Comparison of ENCODE assay signal across 31 cellular contexts in genomic region chr6:95805699-95806098, GRCh38.
DNase-seq lines count a peak whose midpoint lies in the region; ATAC-seq and TF ChIP-seq lines count a peak whose summit lies in the region.
"Had no signal": no experiment of that assay in that cellular context is flagged by ENCODE, and none has a peak within 500 bp of the region (broad histone marks: within the 10 kb centered on the region; RNA-seq: fewer than 3 reads in every experiment).

No MANE protein-coding gene starts in this region.

- no peaks in the 10 kb centered on the region for H3K27me3 Mint-ChIP-seq in T-helper 2 cell treated with Interferon-gamma antibody and Interleukin-4, amounts not matched to agents 5 μg/mL and 100 μg/mL, for 36 hours (ENCODE audit: low read depth)
- H3K27me3 Mint-ChIP-seq: activated CD4-positive, alpha-beta T cell treated with anti-CD3 and anti-CD28 coated beads, Interleukin-2, amount 10 ng/mL, durations not matched to agents 7 days and 5 days; B cell; CD4-positive, alpha-beta memory T cell; IgD-negative memory B cell; naive B cell; stimulated activated naive CD8-positive, alpha-beta T cell treated with anti-CD3 and anti-CD28 coated beads, Interleukin-15, Interleukin-2, amounts not matched to agents 100 ng/mL and 50 ng/mL, for 24 hours had no signal

- H3K27ac Mint-ChIP-seq in T-helper 2 cell treated with Interferon-gamma antibody and Interleukin-4, amounts not matched to agents 5 μg/mL and 100 μg/mL, for 36 hours = peak overlapping the region; percentile 53
- H3K27ac Mint-ChIP-seq: activated CD4-positive, alpha-beta T cell treated with anti-CD3 and anti-CD28 coated beads, Interleukin-2, amount 10 ng/mL, durations not matched to agents 7 days and 5 days; activated naive CD4-positive, alpha-beta T cell treated with anti-CD3 and anti-CD28 coated beads, Interleukin-2, amount 50 U/mL, for 72 hours; B cell; CD4-positive, alpha-beta memory T cell; IgD-negative memory B cell; mesothelial cell of epicardium; naive B cell; stimulated activated naive CD8-positive, alpha-beta T cell treated with anti-CD3 and anti-CD28 coated beads, Interleukin-15, Interleukin-2, amounts not matched to agents 100 ng/mL and 50 ng/mL, for 24 hours had no signal

- peaks cover 17% of the 10 kb centered on the region for H3K4me1 Mint-ChIP-seq in T-helper 2 cell treated with Interferon-gamma antibody and Interleukin-4, amounts not matched to agents 5 μg/mL and 100 μg/mL, for 36 hours (ENCODE audit: low read depth)
- H3K4me1 Mint-ChIP-seq: activated CD4-positive, alpha-beta T cell treated with anti-CD3 and anti-CD28 coated beads, Interleukin-2, amount 10 ng/mL, durations not matched to agents 7 days and 5 days; B cell; IgD-negative memory B cell; naive B cell had no signal

- peak; percentile 31 for ATAC-seq in GM18520 (IDR thresholded peaks at IDR 0.05; ENCODE audit: unreplicated experiment)
- ATAC-seq in GM21717 (IDR thresholded peaks at IDR 0.05; ENCODE audit: unreplicated experiment) = peak; percentile 55
- ATAC-seq in HG03025 (IDR thresholded peaks at IDR 0.05; ENCODE audit: low FRiP score, unreplicated experiment) = peak; percentile 51
- no peak for ATAC-seq in GM21360 (IDR thresholded peaks at IDR 0.05; ENCODE audit: unreplicated experiment)
- ATAC-seq: heart left ventricle had no signal

- in situ Hi-C loops in brain microvascular endothelial cell (cut with HindIII; ENCODE audit: low pct_ligation_motif_present, low sequenced_read_pairs) = no loop called here

- no peak for DNase-seq in T-helper 2 cell treated with Interferon-gamma antibody and Interleukin-4, amounts not matched to agents 5 μg/mL and 100 μg/mL, for 36 hours (ENCODE audit: low spot score)
- DNase-seq in brain microvascular endothelial cell = no peak
- no peak for DNase-seq in HuH-7 (ENCODE audit: low spot score)
- DNase-seq: ACHN; activated CD4-positive, alpha-beta T cell treated with anti-CD3 and anti-CD28 coated beads, Interleukin-2, amount 10 ng/mL, durations not matched to agents 7 days and 5 days; activated effector memory CD4-positive, alpha-beta T cell treated with Interleukin-2 at 50 U/mL for 16 hours; activated T-cell treated with anti-CD3 and anti-CD28 coated beads, Interleukin-2, amount 50 U/mL, for 1 hour; CD4-positive, alpha-beta memory T cell; foreskin melanocyte; heart left ventricle; naive B cell; NCI-H1436 treated with DMSO at 0.1 percent for 48 hours; NCI-H2107; NCI-H446; SJCRH30; spleen; stimulated activated CD4-positive, alpha-beta T cell treated with anti-CD3 and anti-CD28 coated beads, Interleukin-2, amount 100 ng/mL, for 24 hours; stimulated activated CD8-positive, alpha-beta memory T cell treated with anti-CD3 and anti-CD28 coated beads, Interleukin-4, amount 100 ng/mL, for 48 hours; SW 1271; T-helper 9 cell had no signal

- H3K4me3 ChIP-seq in brain microvascular endothelial cell (ENCODE audit: low read depth, low read length) = no peak overlapping the region
- H3K4me3 ChIP-seq: breast epithelium, heart left ventricle, right atrium auricular region, SJCRH30, spleen had no signal

- no peaks in the 10 kb centered on the region for H3K9me3 Mint-ChIP-seq in T-helper 2 cell treated with Interferon-gamma antibody and Interleukin-4, amounts not matched to agents 5 μg/mL and 100 μg/mL, for 36 hours
- H3K9me3 Mint-ChIP-seq: activated CD4-positive, alpha-beta T cell treated with anti-CD3 and anti-CD28 coated beads, Interleukin-2, amount 10 ng/mL, durations not matched to agents 7 days and 5 days; mesothelial cell of epicardium; stimulated activated naive CD8-positive, alpha-beta T cell treated with anti-CD3 and anti-CD28 coated beads, Interleukin-15, Interleukin-2, amounts not matched to agents 100 ng/mL and 50 ng/mL, for 24 hours had no signal

- no peak for TF ChIP-seq CTCF in brain microvascular endothelial cell (IDR thresholded peaks at IDR 0.05; ENCODE audit: low read depth, low read length, missing control alignments)

- peak overlapping the region; percentile 4 for H3K4me3 Mint-ChIP-seq in T-helper 2 cell treated with Interferon-gamma antibody and Interleukin-4, amounts not matched to agents 5 μg/mL and 100 μg/mL, for 36 hours
- H3K4me3 Mint-ChIP-seq: activated CD4-positive, alpha-beta T cell treated with anti-CD3 and anti-CD28 coated beads, Interleukin-2, amount 10 ng/mL, durations not matched to agents 7 days and 5 days; B cell; CD4-positive, alpha-beta memory T cell; IgD-negative memory B cell; mesothelial cell of epicardium; naive B cell; stimulated activated naive CD8-positive, alpha-beta T cell treated with anti-CD3 and anti-CD28 coated beads, Interleukin-15, Interleukin-2, amounts not matched to agents 100 ng/mL and 50 ng/mL, for 24 hours had no signal

- no peak overlapping the region for H3K27ac ChIP-seq in brain microvascular endothelial cell
- H3K27ac ChIP-seq: breast epithelium, heart left ventricle, right atrium auricular region, SJCRH30, spleen had no signal

- H3K36me3 Mint-ChIP-seq in T-helper 2 cell treated with Interferon-gamma antibody and Interleukin-4, amounts not matched to agents 5 μg/mL and 100 μg/mL, for 36 hours (ENCODE audit: low read depth) = no peaks in the 10 kb centered on the region
- H3K36me3 Mint-ChIP-seq: activated naive CD4-positive, alpha-beta T cell treated with anti-CD3 and anti-CD28 coated beads, Interleukin-2, amount 50 U/mL, for 72 hours; CD4-positive, alpha-beta memory T cell; IgD-negative memory B cell; mesothelial cell of epicardium; naive B cell had no signal

- no peaks in the 10 kb centered on the region for H3K27me3 ChIP-seq in brain microvascular endothelial cell (replicated peaks)
- H3K27me3 ChIP-seq: breast epithelium, heart left ventricle, right atrium auricular region, SJCRH30, spleen had no signal

- H3K36me3 ChIP-seq in brain microvascular endothelial cell (replicated peaks) = no peaks in the 10 kb centered on the region
- H3K36me3 ChIP-seq: breast epithelium, heart left ventricle, right atrium auricular region, SJCRH30, spleen had no signal
